In the genomic region with DNA sequence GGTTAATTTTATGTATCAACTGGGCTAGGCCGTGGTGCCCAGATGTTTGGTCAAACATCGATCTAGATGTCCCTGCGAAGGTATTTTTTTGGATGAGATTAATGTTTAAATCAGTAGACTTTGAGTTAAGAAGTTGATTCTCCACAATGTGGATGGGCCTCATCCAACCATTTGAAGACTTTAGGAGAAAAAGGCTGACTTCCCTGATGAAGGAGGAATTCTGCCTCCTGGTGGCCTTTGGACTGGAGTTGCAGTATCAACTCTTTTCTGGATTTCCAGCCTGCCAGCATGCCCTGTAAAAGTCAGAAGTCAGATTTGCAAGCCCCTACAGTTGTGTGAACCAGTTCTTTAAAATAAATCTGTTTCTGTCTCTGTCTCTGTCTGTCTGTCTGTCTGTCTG, we compare ENCODE assay signal across 9 cellular contexts.
DNase-seq lines count a peak whose midpoint lies in the region; ATAC-seq and TF ChIP-seq lines count a peak whose summit lies in the region.
"Had no signal": no experiment of that assay in that cellular context is flagged by ENCODE, and none has a peak within 500 bp of the region (broad histone marks: within the 10 kb centered on the region; RNA-seq: fewer than 3 reads in every experiment).

No MANE protein-coding gene starts in this region.

- ATAC-seq in Panc1 (no peak), HG03378 (IDR thresholded peaks at IDR 0.05; ENCODE audit: unreplicated experiment) (no peak)
- ATAC-seq: activated naive CD4-positive, alpha-beta T cell treated with anti-CD3 and anti-CD28 coated beads, Interleukin-2, amount 50 U/mL, for 72 hours had no signal

- POLR2A ChIA-PET in Panc1 (lab: Charles Lee), result no interaction called here

- no peaks in the 10 kb centered on the region for H3K4me1 ChIP-seq in Panc1 (ENCODE audit: control insufficient read depth, insufficient read depth, low read length)

- no peak overlapping the region for H3K27ac ChIP-seq in Panc1 (ENCODE audit: low read length)

- H3K27me3 ChIP-seq in Panc1 (ENCODE audit: control insufficient read depth, insufficient read depth, low read length), result no peaks in the 10 kb centered on the region

- no TSS peak for BruUV-seq in Panc1 (replicated peaks; lab: Mats Ljungman, UMichigan)

- DNase-seq in GM12865 (ENCODE audit: low read depth) (peak; percentile 23), Panc1 (ENCODE audit: low read depth, low spot score) (no peak), fibroblast of peridontal ligament (ENCODE audit: extremely low read depth) (peak; percentile 76), retinal pigment epithelial cell (ENCODE audit: low read depth) (no peak), NCI-H1694 treated with DMSO at 0.1 percent for 48 hours (lab: John Stamatoyannopoulos, UW) (no peak), T-helper 1 cell (no peak)
- no peak for DNase-seq in activated effector memory CD4-positive, alpha-beta T cell treated with Interleukin-2 at 50 U/mL for 16 hours

- H3K36me3 ChIP-seq in Panc1 (ENCODE audit: control insufficient read depth, insufficient read depth, low read length), result no peaks in the 10 kb centered on the region

- H3K4me3 ChIP-seq in GM12865 (ENCODE audit: low read depth, low read length) (no peak overlapping the region), Panc1 (ENCODE audit: low read depth in 2 of 2, low read length in 2 of 2) (no peak overlapping the region), retinal pigment epithelial cell (ENCODE audit: low read length) (no peak overlapping the region)

- no peaks in the 10 kb centered on the region for H3K9me3 ChIP-seq in Panc1 (ENCODE audit: control insufficient read depth, insufficient read depth, low read depth, low read length)

- no peak for TF ChIP-seq CTCF in GM12865 (IDR thresholded peaks at IDR 0.05; ENCODE audit: insufficient read depth, low read depth, low read length, missing control alignments)
- peak; percentile 68 for TF ChIP-seq CTCF in Panc1 (IDR thresholded peaks at IDR 0.05)
- peak; percentile 75 for TF ChIP-seq CTCF in retinal pigment epithelial cell (conservative IDR thresholded peaks at IDR 0.05; ENCODE audit: low read depth, low read length)

- in situ Hi-C loops in Panc1 (cut with HindIII; ENCODE audit: low pct_unique_long_range_greater_than_20kb, low sequenced_read_pairs), result no loop called here

- CTCF ChIA-PET in Panc1 (lab: Charles Lee), result no interaction called here

- intact Hi-C loops in Panc1 (cut with micrococcal nuclease; ENCODE audit: unreplicated experiment), result loop anchor here (1.0 to 10.0 kb wide), 2 partner anchors 91 to 148 kb away; partner anchors contain the start of gene STK32B

Comparison
In these comparisons a context has a peak if more than half of its experiments do, and no peak if none do; other contexts are left out.
1. DNase-seq: peak in GM12865 (single experiment) and fibroblast of peridontal ligament (single experiment); none in Panc1 (single experiment), retinal pigment epithelial cell (single experiment), NCI-H1694 treated with DMSO at 0.1 percent for 48 hours (single experiment), T-helper 1 cell (0 of 5) and activated effector memory CD4-positive, alpha-beta T cell treated with Interleukin-2 at 50 U/mL for 16 hours (single experiment).